Comparison of ENCODE assay signal across 9 cellular contexts in genomic region chr2:230225486-230225885, GRCh38. TPM values are rescaled to one million over a fixed set of nuclear protein-coding genes. Genes with fewer than 3 reads are reported as not detected.
A peak's percentile ranks its signal among the peaks of the same experiment; 100 is the strongest.
DNase-seq lines count a peak whose midpoint lies in the region; ATAC-seq and TF ChIP-seq lines count a peak whose summit lies in the region.
"Had no signal": no experiment of that assay in that cellular context is flagged by ENCODE, and none has a peak within 500 bp of the region (broad histone marks: within the 10 kb centered on the region; RNA-seq: fewer than 3 reads in every experiment).

Gene SP140, plus strand, starts transcription at chr2:230225736. Its CDS starts 109 bp downstream, at chr2:230225845.

- peaks cover 7% of the 10 kb centered on the region for H3K9me3 ChIP-seq in CD8-positive, alpha-beta memory T cell (ENCODE audit: low read length)

- POLR2A ChIA-PET in CD8-positive, alpha-beta memory T cell (lab: Charles Lee) = interaction anchor here (0.9 to 1.2 kb wide), 4 partner anchors 19 to 187 kb away, joined by 3 to 5 read pairs (median 4); partner anchors contain the start of gene SP140L

- peaks cover 5 to 22% (median 8%) of the 10 kb centered on the region in 3 donors for H3K36me3 Mint-ChIP-seq in CD8-positive, alpha-beta memory T cell
- peaks cover 8% of the 10 kb centered on the region for H3K36me3 Mint-ChIP-seq in natural killer cell

- H3K27me3 ChIP-seq in CD8-positive, alpha-beta memory T cell (ENCODE audit: insufficient read depth, low read length, poor library complexity, severe bottlenecking) = no peaks in the 10 kb centered on the region
- H3K27me3 ChIP-seq: dorsolateral prefrontal cortex had no signal

- H3K27me3 Mint-ChIP-seq in CD8-positive, alpha-beta memory T cell = no peaks in the 10 kb centered on the region
- H3K27me3 Mint-ChIP-seq in natural killer cell (ENCODE audit: low read depth in 2 of 2) = no peaks in the 10 kb centered on the region

- peak within 1 kb of the TSS; percentile 77 for H3K27ac ChIP-seq in CD8-positive, alpha-beta memory T cell (ENCODE audit: low read depth, low read length)

- DNase-seq in CD8-positive, alpha-beta memory T cell = peak; percentile 66 to 89 (median 76)
- peak; percentile 76 for DNase-seq in NOMO-1 treated with DMSO at 0.1 percent for 48 hours (lab: John Stamatoyannopoulos, UW; ENCODE audit: unreplicated experiment)
- peak; percentile 81 for DNase-seq in activated naive CD4-positive, alpha-beta T cell treated with Interleukin-2 at 50 U/mL for 16 hours
- DNase-seq in natural killer cell = peak; percentile 68
- DNase-seq in ureter (ENCODE audit: low spot score) = peak; percentile 53
- DNase-seq in NCI-H146 (lab: John Stamatoyannopoulos, UW) = no peak
- no peak for DNase-seq in NCI-H1436 (lab: John Stamatoyannopoulos, UW)

- peaks cover 57 to 85% (median 74%) of the 10 kb centered on the region in 3 donors for H3K4me1 Mint-ChIP-seq in CD8-positive, alpha-beta memory T cell
- H3K4me1 Mint-ChIP-seq in natural killer cell = peaks cover 50 to 61% of the 10 kb centered on the region in 2 donors

- no peak for TF ChIP-seq CTCF in natural killer cell (IDR thresholded peaks at IDR 0.05)

- ATAC-seq in GM21526 (IDR thresholded peaks at IDR 0.05; ENCODE audit: low FRiP score, unreplicated experiment) = peak; percentile 65
- ATAC-seq in natural killer cell = peak; percentile 92 to 98 (median 97)

- H3K4me3 ChIP-seq in CD8-positive, alpha-beta memory T cell (ENCODE audit: low read length) = peak within 1 kb of the TSS; percentile 72

- peak within 1 kb of the TSS; percentile 90 to 95 (median 91) for H3K4me3 Mint-ChIP-seq in CD8-positive, alpha-beta memory T cell
- H3K4me3 Mint-ChIP-seq in natural killer cell = peak within 1 kb of the TSS; percentile 92

- H3K4me1 ChIP-seq in CD8-positive, alpha-beta memory T cell (ENCODE audit: insufficient read depth, low read length) = peaks cover 49% of the 10 kb centered on the region

- CTCF ChIA-PET in CD8-positive, alpha-beta memory T cell (lab: Charles Lee) = interaction anchor here (0.6 to 0.8 kb wide), 2 partner anchors 185 to 599 kb away, joined by 3 read pairs; no protein-coding TSS in a partner anchor

- H3K9me3 Mint-ChIP-seq in CD8-positive, alpha-beta memory T cell = peaks cover 0 to 8% (median 3%) of the 10 kb centered on the region in 5 donors
- H3K9me3 Mint-ChIP-seq in natural killer cell = no peaks in the 10 kb centered on the region

- intact Hi-C loops in natural killer cell (cut with micrococcal nuclease) = loop anchor here (5.0 kb wide), 2 partner anchors 102 to 192 kb away; partner anchors contain the start of genes SP100 and SP140L

- peak within 1 kb of the TSS; percentile 96 to 100 (median 98) for H3K27ac Mint-ChIP-seq in CD8-positive, alpha-beta memory T cell
- H3K27ac Mint-ChIP-seq in natural killer cell = peak within 1 kb of the TSS; percentile 99 to 100

- H3K36me3 ChIP-seq in CD8-positive, alpha-beta memory T cell (ENCODE audit: insufficient read depth, low read length) = peaks cover 6% of the 10 kb centered on the region

RNA-seq across cellular contexts. Expression of gene SP140, which starts in this region (rescaled TPM):
- total RNA-seq in CD8-positive, alpha-beta memory T cell = 100 to 1,000 TPM; 108 to 111 TPM
- polyA plus RNA-seq in CD8-positive, alpha-beta memory T cell = 34.0 TPM
- 10 to 100 TPM; 69.1 to 89.9 (median 77.4) TPM for total RNA-seq in natural killer cell
- total RNA-seq in ureter = 2.7 TPM

Comparison
In these comparisons a context has a peak if more than half of its experiments do, and no peak if none do; other contexts are left out.
1. RNA of gene SP140 (total RNA-seq): 108 to 111 TPM in CD8-positive, alpha-beta memory T cell and 69.1 to 89.9 TPM in natural killer cell; 2.7 TPM in ureter (single experiment); every median in the first group is over 10 times any median in the second.
2. DNase-seq: peak in CD8-positive, alpha-beta memory T cell (5 of 5), NOMO-1 treated with DMSO at 0.1 percent for 48 hours (single experiment), activated naive CD4-positive, alpha-beta T cell treated with Interleukin-2 at 50 U/mL for 16 hours (single experiment), natural killer cell (single experiment) and ureter (single experiment); none in NCI-H146 (single experiment) and NCI-H1436 (single experiment).